8 cellular contexts compared by ENCODE assay signal in the genomic region with DNA sequence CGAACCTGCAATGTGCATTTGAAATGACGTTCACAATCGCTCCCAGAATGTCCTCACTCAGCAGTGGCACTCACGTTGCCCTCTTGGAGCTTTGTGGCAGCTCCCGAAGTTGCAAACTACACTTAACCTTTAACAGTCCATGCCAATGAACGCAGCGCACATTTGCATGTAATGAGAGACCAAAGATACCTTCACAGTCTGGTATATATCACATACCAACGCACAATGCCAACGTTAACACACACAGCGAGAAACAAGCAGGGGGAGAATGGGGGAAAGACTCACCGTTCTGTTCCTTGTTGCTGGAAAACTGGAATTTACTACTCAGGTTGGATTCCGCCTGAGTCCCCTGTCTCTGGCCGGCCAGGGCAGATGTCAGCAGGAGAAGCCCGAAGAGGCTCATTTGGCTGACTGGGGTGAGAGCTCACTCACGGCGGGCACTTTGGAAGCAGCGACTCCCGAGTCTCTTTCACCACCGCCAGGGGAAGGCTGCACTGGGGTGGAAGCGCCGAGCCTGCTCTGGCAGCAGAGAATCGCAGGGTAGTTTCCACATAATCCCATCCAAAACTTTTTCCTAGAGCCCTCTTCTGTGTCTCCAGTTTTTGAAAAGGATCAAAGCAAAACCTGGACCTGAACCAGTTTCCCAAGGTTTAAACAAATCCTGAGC. TPM values are rescaled to one million over a fixed set of nuclear protein-coding genes. Genes with fewer than 3 reads are reported as not detected.
A peak's percentile ranks its signal among the peaks of the same experiment; 100 is the strongest.
DNase-seq lines count a peak whose midpoint lies in the region; ATAC-seq and TF ChIP-seq lines count a peak whose summit lies in the region.

No MANE protein-coding gene starts in this region.

- H3K27me3 ChIP-seq in BJ (ENCODE audit: control insufficient read depth, insufficient read depth, low read length) (no peaks in the 10 kb centered on the region), suprapubic skin (no peaks in the 10 kb centered on the region)

- TF ChIP-seq EP300 in suprapubic skin (IDR thresholded peaks at IDR 0.05): no peak

- peaks cover 41% of the 10 kb centered on the region for H3K4me1 ChIP-seq in suprapubic skin

- peak; percentile 70 for TF ChIP-seq CTCF in BJ (IDR thresholded peaks at IDR 0.05; ENCODE audit: insufficient read depth, low read depth, low read length)
- TF ChIP-seq CTCF in epithelial cell of esophagus (IDR thresholded peaks at IDR 0.05; ENCODE audit: insufficient read depth, low read depth, low read length, missing control alignments): peak; percentile 71
- TF ChIP-seq CTCF in suprapubic skin (IDR thresholded peaks at IDR 0.05): peak; percentile 36 to 54

- POLR2A ChIA-PET in BJ (lab: Charles Lee): no interaction called here

- H3K9me3 ChIP-seq in suprapubic skin: no peaks in the 10 kb centered on the region

- H3K27ac ChIP-seq in suprapubic skin: peak overlapping the region; percentile 95

- CTCF ChIA-PET in BJ (lab: Yijun Ruan, JAX): interaction anchor here (0.6 to 5.1 kb wide), 10 partner anchors 25 to 495 kb away, joined by 3 to 47 read pairs (median 6); no protein-coding TSS in a partner anchor

- DNase-seq in BJ (ENCODE audit: low read depth): no peak
- peak; percentile 75 for DNase-seq in HK-2 (ENCODE audit: unreplicated experiment)
- peak; percentile 80 for DNase-seq in epithelial cell of esophagus (ENCODE audit: low read depth)
- DNase-seq in medulla oblongata (ENCODE audit: extremely low spot score): peak; percentile 66
- DNase-seq in suprapubic skin (ENCODE audit: low spot score in 2 of 2): peak; percentile 82 to 88
- no peak for DNase-seq in cortex of kidney (lab: John Stamatoyannopoulos, UW)

- WGBS in suprapubic skin: 2% methylated on average over 22 of the region's 22 CpGs

- TF ChIP-seq POLR2A in suprapubic skin (IDR thresholded peaks at IDR 0.05): no peak

- peak; percentile 69 for ATAC-seq in SK-N-SH treated with all-trans-retinoic acid at 6 μM for 48 hours
- no peak for ATAC-seq in GM18520 (IDR thresholded peaks at IDR 0.05; ENCODE audit: unreplicated experiment)

- no peaks in the 10 kb centered on the region for H3K36me3 ChIP-seq in BJ (ENCODE audit: control insufficient read depth, insufficient read depth, low read length)
- H3K36me3 ChIP-seq in suprapubic skin: no peaks in the 10 kb centered on the region

- H3K4me3 ChIP-seq in BJ (ENCODE audit: low read depth, low read length) (peak overlapping the region; percentile 75), epithelial cell of esophagus (ENCODE audit: low read length) (peak overlapping the region; percentile 87), suprapubic skin (peak overlapping the region; percentile 88)

TF ChIP-seq in SK-N-SH treated with all-trans-retinoic acid at 6 μM for 48 hours, 23 proteins besides CTCF, POLR2A, EP300 and RAD21:
- TF ChIP-seq ESRRG (CRISPR knock-in tag; IDR thresholded peaks at IDR 0.05): no peak
- TF ChIP-seq BACH2 (CRISPR knock-in tag; IDR thresholded peaks at IDR 0.05; ENCODE audit: borderline replicate concordance): no peak
- TF ChIP-seq ZFP3 (CRISPR knock-in tag; IDR thresholded peaks at IDR 0.05): no peak
- TF ChIP-seq ZFP30 (CRISPR knock-in tag; IDR thresholded peaks at IDR 0.05): no peak
- TF ChIP-seq, protein P1, sequence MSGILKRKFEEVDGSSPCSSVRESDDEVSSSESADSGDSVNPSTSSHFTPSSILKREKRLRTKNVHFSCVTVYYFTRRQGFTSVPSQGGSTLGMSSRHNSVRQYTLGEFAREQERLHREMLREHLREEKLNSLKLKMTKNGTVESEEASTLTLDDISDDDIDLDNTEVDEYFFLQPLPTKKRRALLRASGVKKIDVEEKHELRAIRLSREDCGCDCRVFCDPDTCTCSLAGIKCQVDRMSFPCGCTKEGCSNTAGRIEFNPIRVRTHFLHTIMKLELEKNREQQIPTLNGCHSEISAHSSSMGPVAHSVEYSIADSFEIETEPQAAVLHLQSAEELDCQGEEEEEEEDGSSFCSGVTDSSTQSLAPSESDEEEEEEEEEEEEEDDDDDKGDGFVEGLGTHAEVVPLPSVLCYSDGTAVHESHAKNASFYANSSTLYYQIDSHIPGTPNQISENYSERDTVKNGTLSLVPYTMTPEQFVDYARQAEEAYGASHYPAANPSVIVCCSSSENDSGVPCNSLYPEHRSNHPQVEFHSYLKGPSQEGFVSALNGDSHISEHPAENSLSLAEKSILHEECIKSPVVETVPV (CRISPR knock-in tag; IDR thresholded peaks at IDR 0.05): no peak
- no peak for TF ChIP-seq ZNF8 (CRISPR knock-in tag; IDR thresholded peaks at IDR 0.05)
- TF ChIP-seq, protein P2, sequence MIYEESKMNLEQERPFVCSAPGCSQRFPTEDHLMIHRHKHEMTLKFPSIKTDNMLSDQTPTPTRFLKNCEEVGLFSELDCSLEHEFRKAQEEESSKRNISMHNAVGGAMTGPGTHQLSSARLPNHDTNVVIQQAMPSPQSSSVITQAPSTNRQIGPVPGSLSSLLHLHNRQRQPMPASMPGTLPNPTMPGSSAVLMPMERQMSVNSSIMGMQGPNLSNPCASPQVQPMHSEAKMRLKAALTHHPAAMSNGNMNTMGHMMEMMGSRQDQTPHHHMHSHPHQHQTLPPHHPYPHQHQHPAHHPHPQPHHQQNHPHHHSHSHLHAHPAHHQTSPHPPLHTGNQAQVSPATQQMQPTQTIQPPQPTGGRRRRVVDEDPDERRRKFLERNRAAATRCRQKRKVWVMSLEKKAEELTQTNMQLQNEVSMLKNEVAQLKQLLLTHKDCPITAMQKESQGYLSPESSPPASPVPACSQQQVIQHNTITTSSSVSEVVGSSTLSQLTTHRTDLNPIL (CRISPR knock-in tag; IDR thresholded peaks at IDR 0.05; ENCODE audit: low read depth): no peak

RNA-seq across cellular contexts. Expression of a gene that starts 1.0 kb away (rescaled TPM):
- polyA plus RNA-seq in BJ (2011; rRNA removed): 22.4 and 35.5 TPM in 2 replicates
- polyA minus RNA-seq in BJ (2011; rRNA and poly(A)+ RNA removed): 34.0 and 40.9 TPM in 2 replicates
- total RNA-seq in suprapubic skin: 10 to 100 TPM; 12.0 to 26.4 (median 22.4) TPM

Comparison
In these comparisons a context has a peak if more than half of its experiments do, and no peak if none do; other contexts are left out.
1. DNase-seq: peak in HK-2 (single experiment), epithelial cell of esophagus (single experiment), medulla oblongata (single experiment) and suprapubic skin (2 of 2); none in BJ (single experiment) and cortex of kidney (single experiment).
2. Peak in every context shown above with its lines, with median percentiles within 50 percentile points of each other: H3K4me3 ChIP-seq and CTCF ChIP-seq.